In genomic region chr11:127332896-127333295, GRCh38 we compare ENCODE assay signal across 10 cellular contexts.
"Had no signal": no experiment of that assay in that cellular context is flagged by ENCODE, and none has a peak within 500 bp of the region (broad histone marks: within the 10 kb centered on the region; RNA-seq: fewer than 3 reads in every experiment).

No MANE protein-coding gene starts in this region.

- H2AFZ ChIP-seq: GM23248, GM23338 had no signal

- FAIRE-seq: H54 had no signal

- H3K36me3 ChIP-seq: HAP-1 had no signal

- H3K9ac ChIP-seq: GM23248 had no signal

- H3K4me2 ChIP-seq: GM23338 had no signal

- H3K9me3 ChIP-seq: HAP-1 had no signal

- H3K27ac ChIP-seq: GM23248 had no signal

- ATAC-seq: GM23338, HCT116 had no signal

- H3K4me1 ChIP-seq: HAP-1 had no signal

- DNase-seq: GM23248, GOT3, H7, H9, HCEC 1CT, HFFc6 had no signal

- H3K4me3 ChIP-seq: GM23248, GM23338, HAP-1 had no signal
